ENCODE assay signal across 8 cellular contexts in the genomic region with DNA sequence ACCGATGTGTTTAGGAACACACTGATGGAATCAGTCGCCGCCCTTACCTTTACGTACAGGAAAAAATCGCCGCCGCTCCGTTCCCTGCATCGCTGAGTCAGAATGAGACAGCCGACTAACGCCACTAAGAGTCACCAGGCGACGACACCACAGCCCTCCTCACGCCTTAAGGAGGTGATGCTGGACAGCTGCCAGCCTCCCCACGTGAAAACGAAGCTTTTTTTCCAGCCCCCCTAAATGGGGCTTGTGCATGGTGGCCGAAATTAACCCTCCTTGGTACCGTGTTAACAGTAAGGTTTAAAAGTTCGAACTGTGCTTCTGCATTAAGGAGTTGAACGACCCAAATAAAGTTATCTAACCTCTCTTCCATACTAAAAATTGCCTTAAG. TPM values are rescaled to one million over a fixed set of nuclear protein-coding genes. Genes with fewer than 3 reads are reported as not detected.
A peak's percentile ranks its signal among the peaks of the same experiment; 100 is the strongest.
DNase-seq lines count a peak whose midpoint lies in the region; ATAC-seq lines count a peak whose summit lies in the region.

No MANE protein-coding gene starts in this region.

- peak; percentile 65 for ATAC-seq in HG02973 (IDR thresholded peaks at IDR 0.05; ENCODE audit: unreplicated experiment)
- peak; percentile 11 for ATAC-seq in Right ventricle myocardium inferior

- DNase-seq in NCI-H345 (lab: John Stamatoyannopoulos, UW) = peak; percentile 3
- DNase-seq in NCI-H345 treated with DMSO at 0.1 percent for 48 hours (lab: John Stamatoyannopoulos, UW; ENCODE audit: unreplicated experiment) = no peak
- peak; percentile 86 for DNase-seq in RKO (ENCODE audit: low spot score)
- DNase-seq in activated gamma-delta T cell treated with Interleukin-2 at 50 U/mL for 16 hours = peak; percentile 63
- DNase-seq in Right ventricle myocardium inferior (ENCODE audit: missing footprints) = peak; percentile 83
- peak; percentile 90 for DNase-seq in posterior vena cava (ENCODE audit: low spot score)
- DNase-seq in ureter (ENCODE audit: low spot score) = peak; percentile 51

- intact Hi-C loops in Right ventricle myocardium inferior (cut with DNase I) = no loop called here
- intact Hi-C loops in posterior vena cava (cut with DNase I) = loop anchor here in 1 of 2 donors (10.0 kb wide), 1 partner anchor 1474 kb away; no protein-coding TSS in a partner anchor

RNA-seq across cellular contexts. Expression of a gene that starts 0.5 kb away (rescaled TPM):
- total RNA-seq in Right ventricle myocardium inferior (34.8 TPM), posterior vena cava (10 to 100 TPM; 48.3 to 77.8 TPM), ureter (60.4 TPM)

RNA-seq across cellular contexts. Expression of a gene that starts 30.7 kb away (rescaled TPM):
- total RNA-seq in Right ventricle myocardium inferior (9.4 TPM), posterior vena cava (10 to 100 TPM in 1 of 2 donors, 1 to 10 TPM in 1; 9.7 to 16.8 TPM), ureter (12.6 TPM)
